In the genomic region with DNA sequence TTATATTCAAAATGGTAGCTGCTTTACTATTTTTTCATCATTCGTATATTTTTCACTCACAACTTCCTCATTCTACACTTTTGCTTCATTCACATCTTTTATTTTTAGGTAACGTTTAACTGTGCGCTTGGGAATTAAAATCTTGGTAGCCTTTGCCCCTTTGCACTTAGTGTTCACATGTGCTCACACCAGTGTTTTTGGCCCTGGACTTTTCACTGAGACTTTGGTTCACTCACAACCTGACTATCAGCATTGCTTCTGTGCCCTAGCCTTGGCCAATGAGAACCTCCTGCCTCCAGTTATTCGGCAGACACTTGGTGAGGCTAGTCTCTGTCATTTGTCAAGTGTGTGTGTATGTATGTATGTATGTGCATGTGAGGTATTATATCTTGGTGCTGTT, we compare ENCODE assay signal across 5 cellular contexts.
"Had no signal": no experiment of that assay in that cellular context is flagged by ENCODE, and none has a peak within 500 bp of the region (broad histone marks: within the 10 kb centered on the region; RNA-seq: fewer than 3 reads in every experiment).

No MANE protein-coding gene starts in this region.

- H3K4me3 ChIP-seq: GM23338 had no signal

- H3K4me2 ChIP-seq: GM23338 had no signal

- H3K27ac Mint-ChIP-seq: GM23338, H9, IgD-negative memory B cell had no signal

- H3K4me1 Mint-ChIP-seq: IgD-negative memory B cell had no signal

- H3K27me3 Mint-ChIP-seq: IgD-negative memory B cell had no signal

- ATAC-seq: GM23338 had no signal

- H3K4me3 Mint-ChIP-seq: GM23338, H9, IgD-negative memory B cell had no signal

- H3K36me3 Mint-ChIP-seq: IgD-negative memory B cell had no signal

- DNase-seq: H9, HCEC 1CT had no signal

- H3K27ac ChIP-seq: HL-60 had no signal

- H3K9me3 Mint-ChIP-seq: GM23338, H9 had no signal

- H2AFZ ChIP-seq: GM23338 had no signal
